9 cellular contexts compared by ENCODE assay signal in genomic region chr17:27659685-27660084, GRCh38.
"Had no signal": no experiment of that assay in that cellular context is flagged by ENCODE, and none has a peak within 500 bp of the region (broad histone marks: within the 10 kb centered on the region; RNA-seq: fewer than 3 reads in every experiment).

No MANE protein-coding gene starts in this region.

- DNase-seq: GM23248, GOT3, H7, KG1 had no signal

- H3K36me3 ChIP-seq: HAP-1 had no signal

- H3K27ac ChIP-seq: GM23248, HL-60 had no signal

- H3K4me1 ChIP-seq: HAP-1 had no signal

- FAIRE-seq: HepG2, K562 had no signal

- H3K9ac ChIP-seq: GM23248 had no signal

- ATAC-seq: HCT116, HepG2, K562 had no signal

- H3K9me3 ChIP-seq: HAP-1 had no signal

- H3K4me3 ChIP-seq: GM23248, HAP-1, K562 had no signal
